Comparison of ENCODE assay signal across 16 cellular contexts in the genomic region with DNA sequence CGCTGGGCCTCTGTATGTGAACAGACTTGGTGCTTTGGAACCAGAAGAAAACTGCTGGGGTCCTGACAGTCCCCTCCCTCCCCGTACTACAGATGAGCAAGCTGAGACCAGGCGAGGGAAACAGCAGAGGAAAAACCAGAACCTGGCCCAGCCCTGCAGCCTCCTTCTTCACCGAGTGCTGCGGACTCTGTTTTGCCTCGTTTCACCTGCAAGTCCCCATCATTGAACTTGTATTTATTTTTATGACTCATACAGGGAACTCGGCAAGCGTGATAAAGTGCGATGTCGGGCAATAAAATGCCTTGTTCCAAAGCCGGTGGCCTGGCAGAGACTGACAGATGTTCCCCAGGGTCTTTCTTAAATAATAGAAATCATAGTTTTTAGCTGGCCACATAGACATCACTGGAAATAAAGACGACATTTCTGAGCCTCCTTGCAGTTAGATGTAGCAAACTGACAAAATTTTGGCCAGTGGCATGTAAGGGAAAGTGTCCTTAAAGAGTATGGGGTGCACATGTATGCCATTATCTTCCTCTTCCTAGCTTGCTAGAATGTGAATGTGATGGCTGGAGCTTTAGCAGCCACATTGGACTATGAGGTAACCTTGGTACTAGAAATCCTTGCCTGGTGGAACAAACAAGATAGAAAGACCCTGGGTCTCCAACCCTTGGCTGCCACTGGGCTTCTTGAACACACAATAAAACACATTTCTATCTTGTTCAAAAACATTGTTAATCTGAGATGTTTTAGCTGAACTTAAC.
DNase-seq lines count a peak whose midpoint lies in the region; ATAC-seq and TF ChIP-seq lines count a peak whose summit lies in the region.
"Had no signal": no experiment of that assay in that cellular context is flagged by ENCODE, and none has a peak within 500 bp of the region (broad histone marks: within the 10 kb centered on the region; RNA-seq: fewer than 3 reads in every experiment).

No MANE protein-coding gene starts in this region.

- H3K4me1 ChIP-seq in left ventricle myocardium inferior (no peaks in the 10 kb centered on the region), mesenchymal stem cell (ENCODE audit: control insufficient read depth, insufficient read depth, low read depth, low read length) (no peaks in the 10 kb centered on the region), upper lobe of right lung (no peaks in the 10 kb centered on the region)

- H3K27me3 Mint-ChIP-seq in chondrocyte (ENCODE audit: low read depth) = peaks cover 26% of the 10 kb centered on the region
- H3K27me3 Mint-ChIP-seq in activated CD4-positive, alpha-beta memory T cell treated with anti-CD3 and anti-CD28 coated beads, Interleukin-2, amount 10 ng/mL, durations not matched to agents 7 days and 5 days = peaks cover 3% of the 10 kb centered on the region

- CTCF ChIA-PET in activated CD4-positive, alpha-beta memory T cell treated with anti-CD3 and anti-CD28 coated beads, Interleukin-2, amount 10 ng/mL, durations not matched to agents 7 days and 5 days (lab: Charles Lee) = no interaction called here

- H3K4ac ChIP-seq in mesenchymal stem cell (ENCODE audit: low read depth in 1 of 2, low read length in 2 of 2) = no peak overlapping the region

- H3K14ac ChIP-seq in mesenchymal stem cell (ENCODE audit: low read length in 2 of 2) = no peak overlapping the region

- H3K27ac ChIP-seq in left ventricle myocardium inferior (replicated peaks) (no peak overlapping the region), mesenchymal stem cell (ENCODE audit: low read length, poor library complexity, severe bottlenecking) (no peak overlapping the region), upper lobe of right lung (no peak overlapping the region)
- H3K27ac ChIP-seq: PC-9 had no signal

- no peak overlapping the region for H3K4me2 ChIP-seq in mesenchymal stem cell (ENCODE audit: low read length, poor library complexity, severe bottlenecking)
- H3K4me2 ChIP-seq: PC-9 had no signal

- H3K4me3 ChIP-seq in left ventricle myocardium inferior (no peak overlapping the region), mesenchymal stem cell (ENCODE audit: insufficient read depth in 1 of 2, low read depth in 1 of 2, low read length in 2 of 2) (no peak overlapping the region), upper lobe of right lung (no peak overlapping the region)
- H3K4me3 ChIP-seq: BLaER1, PC-9 had no signal

- no peak overlapping the region for H3K4me3 Mint-ChIP-seq in chondrocyte (ENCODE audit: unreplicated experiment)
- no peak overlapping the region for H3K4me3 Mint-ChIP-seq in activated CD4-positive, alpha-beta memory T cell treated with anti-CD3 and anti-CD28 coated beads, Interleukin-2, amount 10 ng/mL, durations not matched to agents 7 days and 5 days
- H3K4me3 Mint-ChIP-seq: CD8-positive, alpha-beta T cell had no signal

- H3K36me3 ChIP-seq in left ventricle myocardium inferior (no peaks in the 10 kb centered on the region), mesenchymal stem cell (ENCODE audit: control insufficient read depth in 1 of 2, insufficient read depth in 2 of 2, low read depth in 1 of 2, low read length in 2 of 2) (no peaks in the 10 kb centered on the region), upper lobe of right lung (no peaks in the 10 kb centered on the region)
- H3K36me3 ChIP-seq: BLaER1 had no signal

- no peak overlapping the region for H3K9ac ChIP-seq in mesenchymal stem cell (ENCODE audit: low read length)
- H3K9ac ChIP-seq: BLaER1 had no signal

- POLR2A ChIA-PET in activated CD4-positive, alpha-beta memory T cell treated with anti-CD3 and anti-CD28 coated beads, Interleukin-2, amount 10 ng/mL, durations not matched to agents 7 days and 5 days (lab: Charles Lee) = no interaction called here

- H3K18ac ChIP-seq in mesenchymal stem cell (ENCODE audit: low read depth in 1 of 2, low read length in 2 of 2) = no peak overlapping the region

- no peaks in the 10 kb centered on the region for H3K79me1 ChIP-seq in mesenchymal stem cell (replicated peaks; ENCODE audit: low read length, poor library complexity, severe bottlenecking)

- no peak overlapping the region for H4K91ac ChIP-seq in mesenchymal stem cell (ENCODE audit: low read length)

- H3K27me3 ChIP-seq in left ventricle myocardium inferior (ENCODE audit: low read depth) (peaks cover 82% of the 10 kb centered on the region), mesenchymal stem cell (ENCODE audit: control insufficient read depth in 1 of 2, insufficient read depth in 1 of 2, low read length in 2 of 2) (peaks cover 9 to 45% of the 10 kb centered on the region in 2 experiments), upper lobe of right lung (peaks cover 19% of the 10 kb centered on the region)
- H3K27me3 ChIP-seq: BLaER1 had no signal

- H3K4me1 Mint-ChIP-seq in chondrocyte (ENCODE audit: low read depth) = peaks cover 6% of the 10 kb centered on the region
- no peaks in the 10 kb centered on the region for H3K4me1 Mint-ChIP-seq in activated CD4-positive, alpha-beta memory T cell treated with anti-CD3 and anti-CD28 coated beads, Interleukin-2, amount 10 ng/mL, durations not matched to agents 7 days and 5 days

- H3K36me3 Mint-ChIP-seq in chondrocyte (ENCODE audit: low read depth) = peaks cover 3% of the 10 kb centered on the region
- no peaks in the 10 kb centered on the region for H3K36me3 Mint-ChIP-seq in activated CD4-positive, alpha-beta memory T cell treated with anti-CD3 and anti-CD28 coated beads, Interleukin-2, amount 10 ng/mL, durations not matched to agents 7 days and 5 days (ENCODE audit: low read depth)
- H3K36me3 Mint-ChIP-seq: CD8-positive, alpha-beta T cell had no signal

- H3K9me3 Mint-ChIP-seq in chondrocyte (ENCODE audit: low read depth) = peaks cover 17% of the 10 kb centered on the region
- H3K9me3 Mint-ChIP-seq in activated CD4-positive, alpha-beta memory T cell treated with anti-CD3 and anti-CD28 coated beads, Interleukin-2, amount 10 ng/mL, durations not matched to agents 7 days and 5 days = peaks cover 16% of the 10 kb centered on the region

- ATAC-seq in upper lobe of right lung (no peak), GM19455 (IDR thresholded peaks at IDR 0.05; ENCODE audit: unreplicated experiment) (no peak)
- ATAC-seq: CD8-positive, alpha-beta T cell had no signal

- no peak overlapping the region for H2AFZ ChIP-seq in mesenchymal stem cell (ENCODE audit: low read depth, low read length)
- H2AFZ ChIP-seq: PC-9 had no signal

- TF ChIP-seq CTCF in left ventricle myocardium inferior (IDR thresholded peaks at IDR 0.05; ENCODE audit: borderline replicate concordance) (no peak), chondrocyte (IDR thresholded peaks at IDR 0.05) (no peak), upper lobe of right lung (IDR thresholded peaks at IDR 0.05) (no peak)

- H3K9me3 ChIP-seq in left ventricle myocardium inferior (replicated peaks) = peaks cover 36% of the 10 kb centered on the region
- peaks cover 23% of the 10 kb centered on the region for H3K9me3 ChIP-seq in mesenchymal stem cell (ENCODE audit: control insufficient read depth, low read length)
- peaks cover 6% of the 10 kb centered on the region for H3K9me3 ChIP-seq in upper lobe of right lung

- WGBS in mesenchymal stem cell = 91% methylated on average over 12 of the region's 12 CpGs

- H2BK12ac ChIP-seq in mesenchymal stem cell (ENCODE audit: low read length in 2 of 2) = no peak overlapping the region

- H4K8ac ChIP-seq in mesenchymal stem cell (ENCODE audit: low read length) = peak overlapping the region; percentile 37

- H2BK15ac ChIP-seq in mesenchymal stem cell (ENCODE audit: low read depth, poor library complexity, severe bottlenecking) = no peak overlapping the region

- intact Hi-C loops in cardiac septum (cut with DNase I) = no loop called here
- intact Hi-C loops in left ventricle myocardium inferior (cut with micrococcal nuclease) = no loop called here
- intact Hi-C loops in upper lobe of right lung (cut with DNase I) = no loop called here

- H2AK5ac ChIP-seq in mesenchymal stem cell (ENCODE audit: low read length, severe bottlenecking) = no peak overlapping the region

- DNase-seq in cardiac septum (ENCODE audit: low spot score) (peak; percentile 9), left ventricle myocardium inferior (no peak), chondrocyte (ENCODE audit: low spot score) (peak; percentile 33), mesenchymal stem cell (no peak), upper lobe of right lung (peak; percentile 22), NCI-H345 (lab: John Stamatoyannopoulos, UW) (no peak)
- no peak for DNase-seq in activated CD4-positive, alpha-beta memory T cell treated with anti-CD3 and anti-CD28 coated beads, Interleukin-2, amount 10 ng/mL, durations not matched to agents 7 days and 5 days
- DNase-seq: CD8-positive, alpha-beta T cell; MV-4-11; NCI-H1417 treated with DMSO at 0.1 percent for 48 hours; NCI-H1930; NCI-H2171; NCI-H446 treated with DMSO at 0.1 percent for 48 hours; PC-9 had no signal

- no peak overlapping the region for H3K27ac Mint-ChIP-seq in chondrocyte (ENCODE audit: unreplicated experiment)
- no peak overlapping the region for H3K27ac Mint-ChIP-seq in activated CD4-positive, alpha-beta memory T cell treated with anti-CD3 and anti-CD28 coated beads, Interleukin-2, amount 10 ng/mL, durations not matched to agents 7 days and 5 days
- H3K27ac Mint-ChIP-seq: CD8-positive, alpha-beta T cell had no signal

- no peak overlapping the region for H2BK120ac ChIP-seq in mesenchymal stem cell (ENCODE audit: low read depth, low read length)

- peak overlapping the region in 1 of 2 experiments; percentile 35 for H3K23ac ChIP-seq in mesenchymal stem cell (ENCODE audit: low read length in 2 of 2)

- no peak overlapping the region for H2BK5ac ChIP-seq in mesenchymal stem cell (ENCODE audit: low read depth, low read length, poor library complexity, severe bottlenecking)

Comparison
In these comparisons a context has a peak if more than half of its experiments do, and no peak if none do; other contexts are left out.
1. DNase-seq: peak in cardiac septum (single experiment), chondrocyte (single experiment) and upper lobe of right lung (single experiment); none in left ventricle myocardium inferior (single experiment), mesenchymal stem cell (single experiment), activated CD4-positive, alpha-beta memory T cell treated with anti-CD3 and anti-CD28 coated beads, Interleukin-2, amount 10 ng/mL, durations not matched to agents 7 days and 5 days (single experiment) and NCI-H345 (single experiment).